In the genomic region with DNA sequence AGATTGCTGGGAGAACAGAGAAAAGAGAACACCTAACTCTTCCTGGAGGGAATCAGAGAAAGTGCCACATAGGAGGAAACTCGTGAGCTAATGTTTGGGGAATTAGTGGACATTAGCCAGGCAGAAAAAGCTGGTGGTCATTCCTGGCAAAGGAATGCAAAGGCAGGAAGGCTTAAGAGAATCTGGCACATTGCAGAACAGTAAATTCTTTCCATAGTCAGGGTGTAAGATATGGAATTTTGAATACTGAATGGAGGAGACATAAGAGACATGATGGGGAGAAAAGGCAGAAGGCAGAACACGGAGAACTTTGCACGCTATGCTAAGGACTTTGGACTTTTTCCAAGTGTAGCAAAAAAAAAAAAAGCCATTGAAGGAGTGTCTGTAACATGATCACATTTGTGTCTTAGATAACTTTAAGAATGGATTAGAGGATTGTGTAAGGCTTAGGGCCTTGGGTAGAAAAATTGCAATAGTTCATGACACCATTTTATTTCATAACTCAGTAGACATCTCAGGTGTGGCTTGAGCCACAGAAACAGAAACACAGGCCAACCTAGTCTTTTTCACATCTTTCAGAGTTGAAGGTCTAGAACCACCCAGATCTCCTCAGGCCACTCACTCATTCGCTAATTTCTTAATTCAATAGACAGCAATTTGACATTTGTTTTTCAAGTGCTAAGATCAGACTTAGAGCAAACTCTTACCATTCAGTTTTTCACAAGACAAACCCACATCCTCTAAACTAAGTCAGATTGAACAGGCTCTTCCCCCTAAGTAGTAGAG, we compare ENCODE assay signal across 1 cellular context.
TF ChIP-seq lines count a peak whose summit lies in the region.

No MANE protein-coding gene starts in this region.

TF ChIP-seq in IMR-90, 13 proteins besides CTCF, POLR2A, EP300 and RAD21:
- TF ChIP-seq CEBPB (IDR thresholded peaks at IDR 0.05; ENCODE audit: low read depth, low read length) (peak; percentile 83), MXI1 (IDR thresholded peaks at IDR 0.05; ENCODE audit: borderline replicate concordance, low read depth, low read length) (no peak), SMC3 (IDR thresholded peaks at IDR 0.05; ENCODE audit: low read depth, low read length) (no peak), CHD1 (IDR thresholded peaks at IDR 0.05; ENCODE audit: low read depth, low read length) (no peak), FOS (IDR thresholded peaks at IDR 0.05; ENCODE audit: low read depth, low read length) (0 out of 2 replicates have a peak, but pooled peaks have one; percentile 33), BHLHE40 (IDR thresholded peaks at IDR 0.05; ENCODE audit: low read depth, low read length) (peak; percentile 72; the same call in 1 of the 2 replicates), MAFK (IDR thresholded peaks at IDR 0.05; ENCODE audit: low read depth, low read length) (no peak), RFX5 (IDR thresholded peaks at IDR 0.05; ENCODE audit: low read depth, low read length) (no peak), RCOR1 (IDR thresholded peaks at IDR 0.05; ENCODE audit: insufficient replicate concordance, low read length) (peak; percentile 55), NFE2L2 (IDR thresholded peaks at IDR 0.05; ENCODE audit: low read depth, low read length) (peak; percentile 9; the same call in 1 of the 2 replicates), MAZ (IDR thresholded peaks at IDR 0.05; ENCODE audit: borderline replicate concordance, low read depth, low read length) (no peak)
- TF ChIP-seq, protein P1, sequence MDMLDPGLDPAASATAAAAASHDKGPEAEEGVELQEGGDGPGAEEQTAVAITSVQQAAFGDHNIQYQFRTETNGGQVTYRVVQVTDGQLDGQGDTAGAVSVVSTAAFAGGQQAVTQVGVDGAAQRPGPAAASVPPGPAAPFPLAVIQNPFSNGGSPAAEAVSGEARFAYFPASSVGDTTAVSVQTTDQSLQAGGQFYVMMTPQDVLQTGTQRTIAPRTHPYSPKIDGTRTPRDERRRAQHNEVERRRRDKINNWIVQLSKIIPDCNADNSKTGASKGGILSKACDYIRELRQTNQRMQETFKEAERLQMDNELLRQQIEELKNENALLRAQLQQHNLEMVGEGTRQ (IDR thresholded peaks at IDR 0.05; ENCODE audit: low read depth, low read length), result no peak
- TF ChIP-seq, protein P2, sequence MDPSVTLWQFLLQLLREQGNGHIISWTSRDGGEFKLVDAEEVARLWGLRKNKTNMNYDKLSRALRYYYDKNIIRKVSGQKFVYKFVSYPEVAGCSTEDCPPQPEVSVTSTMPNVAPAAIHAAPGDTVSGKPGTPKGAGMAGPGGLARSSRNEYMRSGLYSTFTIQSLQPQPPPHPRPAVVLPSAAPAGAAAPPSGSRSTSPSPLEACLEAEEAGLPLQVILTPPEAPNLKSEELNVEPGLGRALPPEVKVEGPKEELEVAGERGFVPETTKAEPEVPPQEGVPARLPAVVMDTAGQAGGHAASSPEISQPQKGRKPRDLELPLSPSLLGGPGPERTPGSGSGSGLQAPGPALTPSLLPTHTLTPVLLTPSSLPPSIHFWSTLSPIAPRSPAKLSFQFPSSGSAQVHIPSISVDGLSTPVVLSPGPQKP (IDR thresholded peaks at IDR 0.05; ENCODE audit: borderline replicate concordance, low read depth, low read length), result no peak
